16 cellular contexts compared by ENCODE assay signal in the genomic region with DNA sequence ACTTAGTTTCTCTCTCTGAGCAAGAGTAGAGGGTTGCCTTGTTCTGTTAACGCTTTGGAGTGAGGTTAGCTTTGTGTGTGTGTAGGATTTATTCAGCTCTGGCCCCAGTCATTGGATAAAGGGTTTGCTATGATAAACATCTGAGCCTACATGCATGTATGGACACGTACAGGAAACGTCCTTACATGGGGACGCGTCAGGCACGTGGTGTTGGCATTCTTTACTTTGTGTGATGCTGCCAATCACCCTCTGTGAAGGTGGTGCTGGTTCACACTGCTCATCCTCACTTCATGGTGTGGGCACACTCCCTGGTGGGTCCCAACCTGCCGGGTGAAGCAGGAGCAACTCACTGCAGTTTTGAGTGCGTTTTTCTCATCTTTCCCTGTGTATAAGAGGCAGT. TPM values are rescaled to one million over a fixed set of nuclear protein-coding genes. Genes with fewer than 3 reads are reported as not detected.
A peak's percentile ranks its signal among the peaks of the same experiment; 100 is the strongest.
DNase-seq lines count a peak whose midpoint lies in the region; ATAC-seq, FAIRE-seq and TF ChIP-seq lines count a peak whose summit lies in the region.
"Had no signal": no experiment of that assay in that cellular context is flagged by ENCODE, and none has a peak within 500 bp of the region (broad histone marks: within the 10 kb centered on the region; RNA-seq: fewer than 3 reads in every experiment).

No MANE protein-coding gene starts in this region.

- no peak for FAIRE-seq in endothelial cell of umbilical vein (lab: Jason Lieb, UNC)
- FAIRE-seq: RCC 7860 had no signal

- H3K9me1 ChIP-seq in endothelial cell of umbilical vein (replicated peaks; ENCODE audit: control insufficient read depth, extremely low read depth, insufficient read depth, low read length) = no peaks in the 10 kb centered on the region

- H3K9ac ChIP-seq in endothelial cell of umbilical vein (replicated peaks; ENCODE audit: extremely low read depth, insufficient read depth, low read length) = no peak overlapping the region

- H2AFZ ChIP-seq in endothelial cell of umbilical vein (ENCODE audit: low read depth, low read length) = peak overlapping the region; percentile 71

- no peaks in the 10 kb centered on the region for H3K79me2 ChIP-seq in endothelial cell of umbilical vein (ENCODE audit: control insufficient read depth, insufficient read depth, low read length)

- no peaks in the 10 kb centered on the region for H4K20me1 ChIP-seq in endothelial cell of umbilical vein (replicated peaks; ENCODE audit: control insufficient read depth, extremely low read depth, insufficient read depth, low read length)

- ATAC-seq in activated naive CD8-positive, alpha-beta T cell treated with anti-CD3 and anti-CD28 coated beads, Interleukin-2, amount 10 ng/mL, durations not matched to agents 7 days and 5 days (ENCODE audit: low read depth) = no peak
- ATAC-seq in activated naive CD8-positive, alpha-beta T cell treated with anti-CD3 and anti-CD28 coated beads, Interleukin-2, amount 50 U/mL, for 24 hours = no peak
- no peak for ATAC-seq in GM21367 (IDR thresholded peaks at IDR 0.05; ENCODE audit: unreplicated experiment)
- ATAC-seq: pancreas had no signal

- peaks cover 5% of the 10 kb centered on the region for H3K27me3 Mint-ChIP-seq in activated naive CD8-positive, alpha-beta T cell treated with anti-CD3 and anti-CD28 coated beads, Interleukin-2, amount 10 ng/mL, durations not matched to agents 7 days and 5 days
- H3K27me3 Mint-ChIP-seq in activated naive CD8-positive, alpha-beta T cell treated with anti-CD3 and anti-CD28 coated beads, Interleukin-2, amount 50 U/mL, for 24 hours = no peaks in the 10 kb centered on the region
- peaks cover 2% of the 10 kb centered on the region for H3K27me3 Mint-ChIP-seq in activated T-helper 1 cell treated with anti-CD3 and anti-CD28 coated beads, Interleukin-12 subunit alpha, Interleukin-12 subunit beta, Interleukin-2, Interleukin-4 antibody, amounts not matched to agents 30 ng/mL and 10 ng/mL and 1 ng/mL, durations not matched to agents 14 hours and 24 hours and 36 hours (ENCODE audit: insufficient read depth)

- dilution Hi-C loops in endothelial cell of umbilical vein (cut with MboI; ENCODE audit: extremely low pct_ligation_motif_present, low sequenced_read_pairs) = no loop called here

- H3K36me3 ChIP-seq in endothelial cell of umbilical vein (ENCODE audit: control insufficient read depth in 2 of 2, extremely low read depth in 1 of 2, insufficient read depth in 2 of 2, low read length in 2 of 2) = no peaks in the 10 kb centered on the region
- no peaks in the 10 kb centered on the region for H3K36me3 ChIP-seq in tibial artery
- H3K36me3 ChIP-seq: pancreas, stomach had no signal

- no peak overlapping the region for H3K27ac ChIP-seq in endothelial cell of umbilical vein (ENCODE audit: insufficient read depth, low read depth, low read length)
- H3K27ac ChIP-seq in tibial artery = no peak overlapping the region
- H3K27ac ChIP-seq: pancreas, stomach had no signal

- CTCF ChIA-PET in endothelial cell of umbilical vein (lab: Charles Lee) = no interaction called here

- H3K4me3 ChIP-seq in endothelial cell of umbilical vein (replicated peaks in 1 of 3; ENCODE audit: insufficient read depth in 1 of 3, low read depth in 1 of 3, low read length in 3 of 3) = no peak overlapping the region
- no peak overlapping the region for H3K4me3 ChIP-seq in tibial artery
- H3K4me3 ChIP-seq: pancreas, stomach had no signal

- no peaks in the 10 kb centered on the region for H3K9me3 Mint-ChIP-seq in activated naive CD8-positive, alpha-beta T cell treated with anti-CD3 and anti-CD28 coated beads, Interleukin-2, amount 10 ng/mL, durations not matched to agents 7 days and 5 days
- no peaks in the 10 kb centered on the region for H3K9me3 Mint-ChIP-seq in activated naive CD8-positive, alpha-beta T cell treated with anti-CD3 and anti-CD28 coated beads, Interleukin-2, amount 50 U/mL, for 24 hours
- H3K9me3 Mint-ChIP-seq in activated T-helper 1 cell treated with anti-CD3 and anti-CD28 coated beads, Interleukin-12 subunit alpha, Interleukin-12 subunit beta, Interleukin-2, Interleukin-4 antibody, amounts not matched to agents 30 ng/mL and 10 ng/mL and 1 ng/mL, durations not matched to agents 14 hours and 24 hours and 36 hours = no peaks in the 10 kb centered on the region
- H3K9me3 Mint-ChIP-seq: HFFc6 had no signal

- BruUV-seq in endothelial cell of umbilical vein (replicated peaks; lab: Mats Ljungman, UMichigan) = no TSS peak

- H3K36me3 Mint-ChIP-seq in activated naive CD8-positive, alpha-beta T cell treated with anti-CD3 and anti-CD28 coated beads, Interleukin-2, amount 10 ng/mL, durations not matched to agents 7 days and 5 days = no peaks in the 10 kb centered on the region
- H3K36me3 Mint-ChIP-seq in activated naive CD8-positive, alpha-beta T cell treated with anti-CD3 and anti-CD28 coated beads, Interleukin-2, amount 50 U/mL, for 24 hours (ENCODE audit: low read depth) = no peaks in the 10 kb centered on the region
- no peaks in the 10 kb centered on the region for H3K36me3 Mint-ChIP-seq in activated T-helper 1 cell treated with anti-CD3 and anti-CD28 coated beads, Interleukin-12 subunit alpha, Interleukin-12 subunit beta, Interleukin-2, Interleukin-4 antibody, amounts not matched to agents 30 ng/mL and 10 ng/mL and 1 ng/mL, durations not matched to agents 14 hours and 24 hours and 36 hours (ENCODE audit: low read depth)

- TF ChIP-seq CTCF in endothelial cell of umbilical vein (IDR thresholded peaks at IDR 0.05; ENCODE audit: extremely low read depth in 1 of 2, insufficient read depth in 1 of 2, low read depth in 1 of 2, low read length in 2 of 2) = no peak
- no peak for TF ChIP-seq CTCF in tibial artery (IDR thresholded peaks at IDR 0.05)

- intact Hi-C loops in endothelial cell of umbilical vein (cut with micrococcal nuclease) = no loop called here
- intact Hi-C loops in tibial artery (cut with DNase I; ENCODE audit: low total_unique reads) = no loop called here
- intact Hi-C loops in activated T-helper 1 cell treated with anti-CD3 and anti-CD28 coated beads, Interleukin-12 subunit alpha, Interleukin-12 subunit beta, Interleukin-2, Interleukin-4 antibody, amounts not matched to agents 30 ng/mL and 10 ng/mL and 1 ng/mL, durations not matched to agents 14 hours and 24 hours and 36 hours (cut with micrococcal nuclease) = no loop called here

- no peaks in the 10 kb centered on the region for H3K9me3 ChIP-seq in endothelial cell of umbilical vein (replicated peaks; ENCODE audit: control insufficient read depth, insufficient read depth, low read length)
- no peaks in the 10 kb centered on the region for H3K9me3 ChIP-seq in tibial artery
- H3K9me3 ChIP-seq: pancreas, stomach had no signal

- H3K27me3 ChIP-seq in endothelial cell of umbilical vein (ENCODE audit: control insufficient read depth in 2 of 2, insufficient read depth in 2 of 2, low read length in 2 of 2) = no peaks in the 10 kb centered on the region
- no peaks in the 10 kb centered on the region for H3K27me3 ChIP-seq in tibial artery
- H3K27me3 ChIP-seq: pancreas, stomach had no signal

- POLR2A ChIA-PET in activated naive CD8-positive, alpha-beta T cell treated with anti-CD3 and anti-CD28 coated beads, Interleukin-2, amount 10 ng/mL, durations not matched to agents 7 days and 5 days (lab: Charles Lee) = no interaction called here
- POLR2A ChIA-PET in endothelial cell of umbilical vein (lab: Charles Lee) = no interaction called here

- peak overlapping the region; percentile 42 for H3K27ac Mint-ChIP-seq in activated naive CD8-positive, alpha-beta T cell treated with anti-CD3 and anti-CD28 coated beads, Interleukin-2, amount 10 ng/mL, durations not matched to agents 7 days and 5 days
- H3K27ac Mint-ChIP-seq in activated naive CD8-positive, alpha-beta T cell treated with anti-CD3 and anti-CD28 coated beads, Interleukin-2, amount 50 U/mL, for 24 hours = no peak overlapping the region
- no peak overlapping the region for H3K27ac Mint-ChIP-seq in activated T-helper 1 cell treated with anti-CD3 and anti-CD28 coated beads, Interleukin-12 subunit alpha, Interleukin-12 subunit beta, Interleukin-2, Interleukin-4 antibody, amounts not matched to agents 30 ng/mL and 10 ng/mL and 1 ng/mL, durations not matched to agents 14 hours and 24 hours and 36 hours
- H3K27ac Mint-ChIP-seq: HFFc6 had no signal

- no peak overlapping the region for H3K4me3 Mint-ChIP-seq in activated naive CD8-positive, alpha-beta T cell treated with anti-CD3 and anti-CD28 coated beads, Interleukin-2, amount 10 ng/mL, durations not matched to agents 7 days and 5 days
- no peak overlapping the region for H3K4me3 Mint-ChIP-seq in activated naive CD8-positive, alpha-beta T cell treated with anti-CD3 and anti-CD28 coated beads, Interleukin-2, amount 50 U/mL, for 24 hours
- no peak overlapping the region for H3K4me3 Mint-ChIP-seq in activated T-helper 1 cell treated with anti-CD3 and anti-CD28 coated beads, Interleukin-12 subunit alpha, Interleukin-12 subunit beta, Interleukin-2, Interleukin-4 antibody, amounts not matched to agents 30 ng/mL and 10 ng/mL and 1 ng/mL, durations not matched to agents 14 hours and 24 hours and 36 hours
- H3K4me3 Mint-ChIP-seq: HFFc6 had no signal

- H3K4me2 ChIP-seq in endothelial cell of umbilical vein (ENCODE audit: insufficient read depth, low read length) = no peak overlapping the region

- no peak for TF ChIP-seq POLR2A in endothelial cell of umbilical vein (IDR thresholded peaks at IDR 0.05; ENCODE audit: low read depth, low read length)

- peaks cover 29% of the 10 kb centered on the region for H3K4me1 Mint-ChIP-seq in activated naive CD8-positive, alpha-beta T cell treated with anti-CD3 and anti-CD28 coated beads, Interleukin-2, amount 10 ng/mL, durations not matched to agents 7 days and 5 days
- peaks cover 24% of the 10 kb centered on the region for H3K4me1 Mint-ChIP-seq in activated naive CD8-positive, alpha-beta T cell treated with anti-CD3 and anti-CD28 coated beads, Interleukin-2, amount 50 U/mL, for 24 hours
- peaks cover 45% of the 10 kb centered on the region for H3K4me1 Mint-ChIP-seq in activated T-helper 1 cell treated with anti-CD3 and anti-CD28 coated beads, Interleukin-12 subunit alpha, Interleukin-12 subunit beta, Interleukin-2, Interleukin-4 antibody, amounts not matched to agents 30 ng/mL and 10 ng/mL and 1 ng/mL, durations not matched to agents 14 hours and 24 hours and 36 hours (ENCODE audit: low read depth)

- DNase-seq in activated naive CD8-positive, alpha-beta T cell treated with anti-CD3 and anti-CD28 coated beads, Interleukin-2, amount 10 ng/mL, durations not matched to agents 7 days and 5 days = no peak
- no peak for DNase-seq in activated naive CD8-positive, alpha-beta T cell treated with anti-CD3 and anti-CD28 coated beads, Interleukin-2, amount 50 U/mL, for 24 hours
- peak; percentile 13 for DNase-seq in NCI-H526 treated with DMSO at 0.1 percent for 48 hours (lab: John Stamatoyannopoulos, UW)
- no peak for DNase-seq in endothelial cell of umbilical vein (ENCODE audit: low read depth, low spot score)
- peak; percentile 12 to 19 for DNase-seq in tibial artery
- no peak for DNase-seq in NCI-H446 (lab: John Stamatoyannopoulos, UW)
- DNase-seq in activated T-helper 1 cell treated with anti-CD3 and anti-CD28 coated beads, Interleukin-12 subunit alpha, Interleukin-12 subunit beta, Interleukin-2, Interleukin-4 antibody, amounts not matched to agents 30 ng/mL and 10 ng/mL and 1 ng/mL, durations not matched to agents 14 hours and 24 hours and 36 hours (ENCODE audit: low spot score) = no peak
- DNase-seq: activated T-cell treated with anti-CD3 and anti-CD28 coated beads, Interleukin-2, amount 50 U/mL, for 1 hour; caudate nucleus; HFFc6; stimulated activated CD4-positive, alpha-beta T cell treated with anti-CD3 and anti-CD28 coated beads, Interleukin-12 subunit alpha, Interleukin-12 subunit beta, amount 100 ng/mL, for 4 hours; stomach had no signal

- H3K4me1 ChIP-seq in endothelial cell of umbilical vein (ENCODE audit: control insufficient read depth, extremely low read depth, insufficient read depth, low read length) (peaks cover 44% of the 10 kb centered on the region), tibial artery (peaks cover 3 to 36% (median 14%) of the 10 kb centered on the region in 4 donors)
- H3K4me1 ChIP-seq: pancreas had no signal

RNA-seq across cellular contexts. Expression of a gene that starts 53.4 kb away (rescaled TPM):
- total RNA-seq in activated naive CD8-positive, alpha-beta T cell treated with anti-CD3 and anti-CD28 coated beads, Interleukin-2, amount 10 ng/mL, durations not matched to agents 7 days and 5 days = under 1 TPM; 0.47 to 0.48 TPM
- total RNA-seq in endothelial cell of umbilical vein = 346 and 413 TPM in 2 replicates
- polyA plus RNA-seq in endothelial cell of umbilical vein = 180 and 182 TPM in 2 replicates
- polyA plus RNA-seq in endothelial cell of umbilical vein (2011; cell fraction: cytosol; rRNA removed) = 161 TPM in 2 replicates
- 223 and 228 TPM in 2 replicates for polyA plus RNA-seq in endothelial cell of umbilical vein (2011; cell fraction: nucleus; rRNA removed)
- 238 and 281 TPM in 2 replicates for polyA plus RNA-seq in endothelial cell of umbilical vein (2012)
- polyA minus RNA-seq in endothelial cell of umbilical vein = 380 and 445 TPM in 2 replicates
- not detected for polyA minus RNA-seq in endothelial cell of umbilical vein (2011; cell fraction: cytosol; rRNA and poly(A)+ RNA removed)
- polyA minus RNA-seq in endothelial cell of umbilical vein (2011; cell fraction: nucleus; rRNA and poly(A)+ RNA removed) = 156 and 158 TPM in 2 replicates
- 1.2 and 1.3 TPM in 2 replicates for total RNA-seq in activated T-helper 1 cell treated with anti-CD3 and anti-CD28 coated beads, Interleukin-12 subunit alpha, Interleukin-12 subunit beta, Interleukin-2, Interleukin-4 antibody, amounts not matched to agents 30 ng/mL and 10 ng/mL and 1 ng/mL, durations not matched to agents 14 hours and 24 hours and 36 hours
- total RNA-seq: HFFc6, NCI-H460 had no signal

Comparison
In these comparisons a context has a peak if more than half of its experiments do, and no peak if none do; other contexts are left out.
1. DNase-seq: peak in NCI-H526 treated with DMSO at 0.1 percent for 48 hours (single experiment) and tibial artery (2 of 2); none in activated naive CD8-positive, alpha-beta T cell treated with anti-CD3 and anti-CD28 coated beads, Interleukin-2, amount 10 ng/mL, durations not matched to agents 7 days and 5 days (single experiment), activated naive CD8-positive, alpha-beta T cell treated with anti-CD3 and anti-CD28 coated beads, Interleukin-2, amount 50 U/mL, for 24 hours (single experiment), endothelial cell of umbilical vein (single experiment), NCI-H446 (0 of 2) and activated T-helper 1 cell treated with anti-CD3 and anti-CD28 coated beads, Interleukin-12 subunit alpha, Interleukin-12 subunit beta, Interleukin-2, Interleukin-4 antibody, amounts not matched to agents 30 ng/mL and 10 ng/mL and 1 ng/mL, durations not matched to agents 14 hours and 24 hours and 36 hours (single experiment).
2. RNA of a gene that starts 53.4 kb away (total RNA-seq): 346 to 413 TPM in endothelial cell of umbilical vein; 1.2 to 1.3 TPM in activated T-helper 1 cell treated with anti-CD3 and anti-CD28 coated beads, Interleukin-12 subunit alpha, Interleukin-12 subunit beta, Interleukin-2, Interleukin-4 antibody, amounts not matched to agents 30 ng/mL and 10 ng/mL and 1 ng/mL, durations not matched to agents 14 hours and 24 hours and 36 hours and 0.47 to 0.48 TPM in activated naive CD8-positive, alpha-beta T cell treated with anti-CD3 and anti-CD28 coated beads, Interleukin-2, amount 10 ng/mL, durations not matched to agents 7 days and 5 days; every median in the first group is over 100 times any median in the second.